Comparison of ENCODE assay signal across 7 cellular contexts in genomic region chr12:124862768-124863408, GRCh38. TPM values are rescaled to one million over a fixed set of nuclear protein-coding genes. Genes with fewer than 3 reads are reported as not detected.
DNase-seq lines count a peak whose midpoint lies in the region; ATAC-seq, FAIRE-seq and TF ChIP-seq lines count a peak whose summit lies in the region.

No MANE protein-coding gene starts in this region.

- peak overlapping the region; percentile 24 for H3K27ac Mint-ChIP-seq in activated naive CD4-positive, alpha-beta T cell treated with anti-CD3 and anti-CD28 coated beads, Interleukin-2, amount 10 ng/mL, durations not matched to agents 7 days and 5 days

- no peaks in the 10 kb centered on the region for H3K36me3 Mint-ChIP-seq in activated naive CD4-positive, alpha-beta T cell treated with anti-CD3 and anti-CD28 coated beads, Interleukin-2, amount 10 ng/mL, durations not matched to agents 7 days and 5 days

- H3K27me3 ChIP-seq in Karpas-422 (ENCODE audit: low read length) (no peaks in the 10 kb centered on the region), cardiac muscle cell (no peaks in the 10 kb centered on the region)

- peaks cover 54% of the 10 kb centered on the region for H3K79me2 ChIP-seq in Karpas-422 (ENCODE audit: low read length)

- H3K9ac ChIP-seq in Karpas-422 (ENCODE audit: low read length) = peak overlapping the region; percentile 89

- DNase-seq in GM12892 (ENCODE audit: insufficient read length) (no peak), Karpas-422 (peak; percentile 75), cardiac muscle cell (ENCODE audit: low read depth in 1 of 2, low spot score in 1 of 2) (peak in 1 of 2 donors; percentile 35), pons (ENCODE audit: low spot score) (peak; percentile 75), middle frontal gyrus (ENCODE audit: extremely low spot score, low spot score) (no peak)
- DNase-seq in activated naive CD4-positive, alpha-beta T cell treated with anti-CD3 and anti-CD28 coated beads, Interleukin-2, amount 10 ng/mL, durations not matched to agents 7 days and 5 days = peak; percentile 45

- peaks cover 49% of the 10 kb centered on the region for H3K4me1 ChIP-seq in Karpas-422 (ENCODE audit: low read length)
- no peaks in the 10 kb centered on the region for H3K4me1 ChIP-seq in cardiac muscle cell (ENCODE audit: low read depth)

- H3K4me1 Mint-ChIP-seq in activated naive CD4-positive, alpha-beta T cell treated with anti-CD3 and anti-CD28 coated beads, Interleukin-2, amount 10 ng/mL, durations not matched to agents 7 days and 5 days = peaks cover 20% of the 10 kb centered on the region

- peak overlapping the region; percentile 87 for H3K4me2 ChIP-seq in Karpas-422 (ENCODE audit: low read depth, low read length, poor library complexity, severe bottlenecking)

- TF ChIP-seq CTCF in cardiac muscle cell (IDR thresholded peaks at IDR 0.05; ENCODE audit: low read depth, low read length) = no peak

- H3K27ac ChIP-seq in Karpas-422 (ENCODE audit: low read length) (peak overlapping the region; percentile 87), cardiac muscle cell (no peak overlapping the region)

- no peak for TF ChIP-seq POLR2A in GM12892 (IDR thresholded peaks at IDR 0.05; ENCODE audit: low read depth, low read length)

- peak overlapping the region; percentile 73 for H3K4me3 ChIP-seq in Karpas-422 (ENCODE audit: low read length)
- H3K4me3 ChIP-seq in cardiac muscle cell = peak overlapping the region; percentile 54

- H3K9me3 ChIP-seq in Karpas-422 (ENCODE audit: low read length) (no peaks in the 10 kb centered on the region), cardiac muscle cell (ENCODE audit: low read depth) (no peaks in the 10 kb centered on the region)

- peaks cover 24% of the 10 kb centered on the region for H3K36me3 ChIP-seq in Karpas-422 (ENCODE audit: insufficient read depth, low read length)
- no peaks in the 10 kb centered on the region for H3K36me3 ChIP-seq in cardiac muscle cell

- no peaks in the 10 kb centered on the region for H3K9me3 Mint-ChIP-seq in activated naive CD4-positive, alpha-beta T cell treated with anti-CD3 and anti-CD28 coated beads, Interleukin-2, amount 10 ng/mL, durations not matched to agents 7 days and 5 days

- ATAC-seq in GM21786 (IDR thresholded peaks at IDR 0.05; ENCODE audit: unreplicated experiment) = peak; percentile 20

- FAIRE-seq in GM12892 (lab: Jason Lieb, UNC) = peak; percentile 78

- CTCF ChIA-PET in activated naive CD4-positive, alpha-beta T cell treated with anti-CD3 and anti-CD28 coated beads, Interleukin-2, amount 10 ng/mL, durations not matched to agents 7 days and 5 days (lab: Charles Lee) = interaction anchor here (1.4 kb wide), 1 partner anchor 78 kb away, joined by 5 read pairs; no protein-coding TSS in a partner anchor

- H3K27me3 Mint-ChIP-seq in activated naive CD4-positive, alpha-beta T cell treated with anti-CD3 and anti-CD28 coated beads, Interleukin-2, amount 10 ng/mL, durations not matched to agents 7 days and 5 days = peaks cover 20% of the 10 kb centered on the region

- H3K4me3 Mint-ChIP-seq in activated naive CD4-positive, alpha-beta T cell treated with anti-CD3 and anti-CD28 coated beads, Interleukin-2, amount 10 ng/mL, durations not matched to agents 7 days and 5 days = peak overlapping the region; percentile 74

- no peaks in the 10 kb centered on the region for H3K9me2 ChIP-seq in Karpas-422 (replicated peaks; ENCODE audit: insufficient read depth, low read length)

- H4K20me1 ChIP-seq in Karpas-422 (ENCODE audit: insufficient read depth, low read depth, low read length) = peaks cover 6% of the 10 kb centered on the region; the same call in 1 of the 2 replicates

- no peak overlapping the region for H2AFZ ChIP-seq in Karpas-422 (ENCODE audit: low read length)

RNA-seq across cellular contexts. Expression of gene SCARB1, which starts 0.8 kb away (rescaled TPM):
- 50.7 TPM for polyA plus RNA-seq in GM12892 (2012; ENCODE audit: missing spikeins)
- total RNA-seq in Karpas-422 (2014; rRNA removed; shearing (Covaris generic); ENCODE audit: low replicate concordance) = 91.7 and 102 TPM in 2 replicates
- 37.7 and 37.9 TPM in 2 replicates for total RNA-seq in cardiac muscle cell
- polyA plus RNA-seq in cardiac muscle cell = 42.5 and 46.3 TPM in 2 replicates

RNA-seq across cellular contexts. Expression of gene UBC, which starts 51.6 kb away (rescaled TPM):
- polyA plus RNA-seq in GM12892 (2012; ENCODE audit: missing spikeins) = 929 TPM
- 603 and 914 TPM in 2 replicates for total RNA-seq in Karpas-422 (2014; rRNA removed; shearing (Covaris generic); ENCODE audit: low replicate concordance)
- 831 and 1,139 TPM in 2 replicates for total RNA-seq in cardiac muscle cell
- polyA plus RNA-seq in cardiac muscle cell = 897 and 1,281 TPM in 2 replicates

Comparison
In these comparisons a context has a peak if more than half of its experiments do, and no peak if none do; other contexts are left out.
1. DNase-seq: peak in Karpas-422 (single experiment), activated naive CD4-positive, alpha-beta T cell treated with anti-CD3 and anti-CD28 coated beads, Interleukin-2, amount 10 ng/mL, durations not matched to agents 7 days and 5 days (single experiment) and pons (single experiment); none in GM12892 (single experiment) and middle frontal gyrus (single experiment).